9 cellular contexts compared by ENCODE assay signal in genomic region chr4:84493092-84493850, GRCh38. TPM values are rescaled to one million over a fixed set of nuclear protein-coding genes. Genes with fewer than 3 reads are reported as not detected.
A peak's percentile ranks its signal among the peaks of the same experiment; 100 is the strongest.
DNase-seq lines count a peak whose midpoint lies in the region; ATAC-seq and TF ChIP-seq lines count a peak whose summit lies in the region.
"Had no signal": no experiment of that assay in that cellular context is flagged by ENCODE, and none has a peak within 500 bp of the region (broad histone marks: within the 10 kb centered on the region; RNA-seq: fewer than 3 reads in every experiment).

No MANE protein-coding gene starts in this region.

- H3K56ac ChIP-seq in mesendoderm (ENCODE audit: low read length) = peak overlapping the region; percentile 8

- H2BK5ac ChIP-seq in mesendoderm (ENCODE audit: low read length) = no peak overlapping the region

- H2AK5ac ChIP-seq in mesendoderm (ENCODE audit: low read length) = no peak overlapping the region

- no peak for ATAC-seq in GM21619 (IDR thresholded peaks at IDR 0.05; ENCODE audit: unreplicated experiment)

- H3K27ac ChIP-seq in HUES48 (ENCODE audit: low read depth, low read length) (no peak overlapping the region), mesendoderm (ENCODE audit: low read depth, low read length) (no peak overlapping the region)

- H4K5ac ChIP-seq in mesendoderm (ENCODE audit: low read length) = no peak overlapping the region

- peak overlapping the region; percentile 51 for H3K4me2 ChIP-seq in mesendoderm (ENCODE audit: low read length)

- H2BK120ac ChIP-seq in mesendoderm (ENCODE audit: low read depth, low read length) = no peak overlapping the region

- H3K27me3 ChIP-seq in HUES48 (ENCODE audit: control insufficient read depth, insufficient read depth, low read length) (peaks cover 100% of the 10 kb centered on the region), mesendoderm (ENCODE audit: insufficient read depth, low read length, poor library complexity) (peaks cover 69% of the 10 kb centered on the region)

- no peak overlapping the region for H4K8ac ChIP-seq in mesendoderm (ENCODE audit: low read depth, low read length)

- no peaks in the 10 kb centered on the region for H3K79me1 ChIP-seq in mesendoderm (ENCODE audit: low read length)

- H3K4me3 ChIP-seq in AG10803 (ENCODE audit: low read length) = no peak overlapping the region
- H3K4me3 ChIP-seq in HUES48 (ENCODE audit: low read depth, low read length) = peak overlapping the region; percentile 53
- no peak overlapping the region for H3K4me3 ChIP-seq in choroid plexus epithelial cell (ENCODE audit: low read depth, low read length)
- no peak overlapping the region for H3K4me3 ChIP-seq in mesendoderm (ENCODE audit: low read length)

- no peaks in the 10 kb centered on the region for H3K36me3 ChIP-seq in HUES48 (ENCODE audit: control insufficient read depth, insufficient read depth, low read length)
- no peaks in the 10 kb centered on the region for H3K36me3 ChIP-seq in mesendoderm (ENCODE audit: control insufficient read depth, insufficient read depth, low read length)

- H3K9me3 ChIP-seq in HUES48 (ENCODE audit: control insufficient read depth, insufficient read depth, low read length) = no peaks in the 10 kb centered on the region

- H3K4me1 ChIP-seq in HUES48 (ENCODE audit: control insufficient read depth, insufficient read depth, low read length) (peaks cover 41% of the 10 kb centered on the region), mesendoderm (ENCODE audit: control insufficient read depth, low read depth, low read length) (peaks cover 8% of the 10 kb centered on the region)

- H3K4ac ChIP-seq in mesendoderm (ENCODE audit: low read depth, low read length) = no peak overlapping the region

- no peak overlapping the region for H3K23ac ChIP-seq in mesendoderm (ENCODE audit: low read length)

- H3K9ac ChIP-seq in HUES48 (ENCODE audit: low read depth, low read length) = no peak overlapping the region
- H3K9ac ChIP-seq in mesendoderm (ENCODE audit: low read length) = peak overlapping the region; percentile 13

- WGBS in mesendoderm (ENCODE audit: extremely low coverage, insufficient coverage, low lambda C conversion rate) = no CpG with 5 or more reads among the region's 62 CpGs

- H3K79me2 ChIP-seq in mesendoderm (ENCODE audit: control insufficient read depth, insufficient read depth, low read length) = no peaks in the 10 kb centered on the region

- DNase-seq in AG10803 (ENCODE audit: low read depth) (peak; percentile 17), choroid plexus epithelial cell (ENCODE audit: low read depth) (no peak), mesendoderm (peak; percentile 84), HUDEP-2 (lab: John Stamatoyannopoulos, UW; ENCODE audit: unreplicated experiment in 76 of 76) (no peak), NCI-H1092 (lab: John Stamatoyannopoulos, UW) (no peak)
- no peak for DNase-seq in stimulated activated naive CD4-positive, alpha-beta T cell treated with Interleukin-2 at 50 U/mL for 16 hours (lab: John Stamatoyannopoulos, UW)
- DNase-seq: NCI-H774 had no signal

- TF ChIP-seq CTCF in AG10803 (conservative IDR thresholded peaks at IDR 0.05; ENCODE audit: low read length) (peak; percentile 18), choroid plexus epithelial cell (conservative IDR thresholded peaks at IDR 0.05; ENCODE audit: low read depth, low read length) (peak; percentile 23)

- no peak overlapping the region for H3K18ac ChIP-seq in mesendoderm (ENCODE audit: low read length)

- no peak overlapping the region for H2BK15ac ChIP-seq in mesendoderm (replicated peaks; ENCODE audit: low read depth)

RNA-seq across cellular contexts. Expression of gene NKX6-1, which starts 5.8 kb away (rescaled TPM):
- 0.25 TPM for polyA plus RNA-seq in mesendoderm (2013, experiment 1 of 2)
- polyA plus RNA-seq in mesendoderm (2013, experiment 2 of 2) = 0.28 TPM

Comparison
In these comparisons a context has a peak if more than half of its experiments do, and no peak if none do; other contexts are left out.
1. DNase-seq: peak in AG10803 (single experiment) and mesendoderm (single experiment); none in choroid plexus epithelial cell (single experiment), HUDEP-2 (0 of 76), stimulated activated naive CD4-positive, alpha-beta T cell treated with Interleukin-2 at 50 U/mL for 16 hours (single experiment) and NCI-H1092 (single experiment).